ENCODE assay signal across 24 cellular contexts in genomic region chr10:131842351-131843088, GRCh38. TPM values are rescaled to one million over a fixed set of nuclear protein-coding genes. Genes with fewer than 3 reads are reported as not detected.
DNase-seq lines count a peak whose midpoint lies in the region; ATAC-seq and TF ChIP-seq lines count a peak whose summit lies in the region.
"Had no signal": no experiment of that assay in that cellular context is flagged by ENCODE, and none has a peak within 500 bp of the region (broad histone marks: within the 10 kb centered on the region; RNA-seq: fewer than 3 reads in every experiment).

No MANE protein-coding gene starts in this region.

- no peak overlapping the region for H3K4me3 Mint-ChIP-seq in activated T-cell treated with anti-CD3 and anti-CD28 coated beads, Interleukin-2, amount 50 U/mL, for 24 hours
- H3K4me3 Mint-ChIP-seq: activated T-cell treated with anti-CD3 and anti-CD28 coated beads, Interleukin-2, amount 50 U/mL, for 4 hours; CD8-positive, alpha-beta T cell; dendritic cell treated with granulocyte-macrophage colony-stimulating factor and Interleukin-4, amounts not matched to agents 40 ng/mL and 50 ng/mL, for 4 days; stimulated activated naive CD8-positive, alpha-beta T cell treated with anti-CD3 and anti-CD28 coated beads, Interleukin-15, Interleukin-2, amounts not matched to agents 100 ng/mL and 50 ng/mL, for 24 hours had no signal

- intact Hi-C loops in tibial artery (cut with DNase I; ENCODE audit: low total_unique reads) = no loop called here

- H3K27me3 Mint-ChIP-seq in activated T-cell treated with anti-CD3 and anti-CD28 coated beads, Interleukin-2, amount 50 U/mL, for 24 hours = peaks cover 3% of the 10 kb centered on the region
- H3K27me3 Mint-ChIP-seq: dendritic cell treated with granulocyte-macrophage colony-stimulating factor and Interleukin-4, amounts not matched to agents 40 ng/mL and 50 ng/mL, for 4 days; stimulated activated naive CD8-positive, alpha-beta T cell treated with anti-CD3 and anti-CD28 coated beads, Interleukin-15, Interleukin-2, amounts not matched to agents 100 ng/mL and 50 ng/mL, for 24 hours had no signal

- H3K36me3 Mint-ChIP-seq in activated T-cell treated with anti-CD3 and anti-CD28 coated beads, Interleukin-2, amount 50 U/mL, for 24 hours (ENCODE audit: low read depth) = no peaks in the 10 kb centered on the region
- H3K36me3 Mint-ChIP-seq: CD8-positive, alpha-beta T cell had no signal

- TF ChIP-seq CTCF in omental fat pad (IDR thresholded peaks at IDR 0.05) = no peak
- no peak for TF ChIP-seq CTCF in tibial artery (IDR thresholded peaks at IDR 0.05)

- ATAC-seq in omental fat pad (ENCODE audit: low FRiP score) (peak; percentile 10), HG03159 (IDR thresholded peaks at IDR 0.05; ENCODE audit: unreplicated experiment) (no peak)
- ATAC-seq: activated T-cell treated with anti-CD3 and anti-CD28 coated beads, Interleukin-2, amount 50 U/mL, for 4 hours; CD8-positive, alpha-beta T cell had no signal

- no peaks in the 10 kb centered on the region for H3K4me1 Mint-ChIP-seq in activated T-cell treated with anti-CD3 and anti-CD28 coated beads, Interleukin-2, amount 50 U/mL, for 24 hours (ENCODE audit: low read depth)

- no peaks in the 10 kb centered on the region for H3K36me3 ChIP-seq in tibial artery
- H3K36me3 ChIP-seq: cardiac muscle cell, SJCRH30, thyroid gland had no signal

- H3K27ac Mint-ChIP-seq in activated T-cell treated with anti-CD3 and anti-CD28 coated beads, Interleukin-2, amount 50 U/mL, for 24 hours = no peak overlapping the region
- H3K27ac Mint-ChIP-seq: CD8-positive, alpha-beta T cell; dendritic cell treated with granulocyte-macrophage colony-stimulating factor and Interleukin-4, amounts not matched to agents 40 ng/mL and 50 ng/mL, for 4 days; stimulated activated naive CD8-positive, alpha-beta T cell treated with anti-CD3 and anti-CD28 coated beads, Interleukin-15, Interleukin-2, amounts not matched to agents 100 ng/mL and 50 ng/mL, for 24 hours had no signal

- H3K4me1 ChIP-seq in tibial artery = no peaks in the 10 kb centered on the region
- H3K4me1 ChIP-seq: SJCRH30, thyroid gland had no signal

- peak; percentile 14 for DNase-seq in activated T-cell treated with anti-CD3 and anti-CD28 coated beads, Interleukin-2, amount 50 U/mL, for 24 hours
- DNase-seq in activated T-cell treated with anti-CD3 and anti-CD28 coated beads for 4 hours = no peak
- peak; percentile 37 for DNase-seq in ecto neural progenitor cell (ENCODE audit: low spot score)
- DNase-seq in omental fat pad (ENCODE audit: low spot score) = no peak
- DNase-seq in tibial artery = peak; percentile 10 to 59
- DNase-seq in NCI-H526 (lab: John Stamatoyannopoulos, UW) = no peak
- DNase-seq in iPS-NIHi11 (ENCODE audit: low spot score) = no peak
- DNase-seq: activated CD4-positive, CD25-positive, alpha-beta regulatory T cell treated with anti-CD3 and anti-CD28 coated beads, Interleukin-2, amount 50 U/mL, for 72 hours; activated naive CD4-positive, alpha-beta T cell treated with anti-CD3 and anti-CD28 coated beads, Interleukin-2, amount 50 U/mL, for 16 hours; activated T-cell treated with anti-CD3 and anti-CD28 coated beads, Interleukin-2, amount 50 U/mL, for 4 hours; anterior cingulate cortex; CD8-positive, alpha-beta T cell; DMS 273 treated with DMSO at 0.1 percent for 48 hours; NCI-H187; NCI-H2171 treated with DMSO at 0.1 percent for 48 hours; NCI-H524; SJCRH30; stimulated activated CD4-positive, alpha-beta T cell treated with anti-CD3 and anti-CD28 coated beads, Interleukin-4, amount 100 ng/mL, for 24 hours; thyroid gland had no signal

- no peak overlapping the region for H3K27ac ChIP-seq in tibial artery
- H3K27ac ChIP-seq: cardiac muscle cell, SJCRH30, skin epidermis, thyroid gland had no signal

- peaks cover 0 to 11% of the 10 kb centered on the region in 2 donors for H3K27me3 ChIP-seq in tibial artery
- H3K27me3 ChIP-seq: cardiac muscle cell, SJCRH30, thyroid gland had no signal

- H3K9me3 Mint-ChIP-seq in activated T-cell treated with anti-CD3 and anti-CD28 coated beads, Interleukin-2, amount 50 U/mL, for 24 hours = no peaks in the 10 kb centered on the region
- H3K9me3 Mint-ChIP-seq: activated T-cell treated with anti-CD3 and anti-CD28 coated beads, Interleukin-2, amount 50 U/mL, for 4 hours; CD8-positive, alpha-beta T cell; dendritic cell treated with granulocyte-macrophage colony-stimulating factor and Interleukin-4, amounts not matched to agents 40 ng/mL and 50 ng/mL, for 4 days; stimulated activated naive CD8-positive, alpha-beta T cell treated with anti-CD3 and anti-CD28 coated beads, Interleukin-15, Interleukin-2, amounts not matched to agents 100 ng/mL and 50 ng/mL, for 24 hours had no signal

- H3K9me3 ChIP-seq in tibial artery = no peaks in the 10 kb centered on the region
- H3K9me3 ChIP-seq: SJCRH30, thyroid gland had no signal

- H3K4me3 ChIP-seq in tibial artery = no peak overlapping the region
- H3K4me3 ChIP-seq: cardiac muscle cell, SJCRH30, skin epidermis, thyroid gland had no signal

RNA-seq across cellular contexts. Expression of gene PPP2R2D, which starts 58.3 kb away (rescaled TPM):
- total RNA-seq in omental fat pad = 10 to 100 TPM; 25.0 to 33.7 (median 28.7) TPM

Comparison
In these comparisons a context has a peak if more than half of its experiments do, and no peak if none do; other contexts are left out.
1. DNase-seq: peak in activated T-cell treated with anti-CD3 and anti-CD28 coated beads, Interleukin-2, amount 50 U/mL, for 24 hours (single experiment), ecto neural progenitor cell (single experiment) and tibial artery (2 of 2); none in activated T-cell treated with anti-CD3 and anti-CD28 coated beads for 4 hours (single experiment), omental fat pad (single experiment), NCI-H526 (0 of 2) and iPS-NIHi11 (single experiment).